8 cellular contexts compared by ENCODE assay signal in genomic region chr5:91383027-91383955, GRCh38. TPM values are rescaled to one million over a fixed set of nuclear protein-coding genes. Genes with fewer than 3 reads are reported as not detected.
DNase-seq lines count a peak whose midpoint lies in the region; ATAC-seq and TF ChIP-seq lines count a peak whose summit lies in the region.

TSS of gene ARRDC3 (minus strand) at chr5:91383317. CDS start at chr5:91383092, 225 bp downstream.

- H3K36me3 ChIP-seq in mucosa of stomach (ENCODE audit: control insufficient read depth, insufficient read depth, low read length) = no peaks in the 10 kb centered on the region

- ATAC-seq in GM21619 (IDR thresholded peaks at IDR 0.05; ENCODE audit: unreplicated experiment) = peak; percentile 54

- peak within 1 kb of the TSS; percentile 99 for H3K27ac Mint-ChIP-seq in activated T-cell treated with anti-CD3 and anti-CD28 coated beads, Interleukin-2, amount 50 U/mL, for 24 hours

- DNase-seq in DMS153 treated with DMSO at 0.1 percent for 48 hours (lab: John Stamatoyannopoulos, UW; ENCODE audit: unreplicated experiment) = peak; percentile 68
- peak; percentile 97 for DNase-seq in activated T-cell treated with anti-CD3 and anti-CD28 coated beads, Interleukin-2, amount 50 U/mL, for 24 hours
- peak; percentile 97 to 99 for DNase-seq in erythroblast (lab: John Stamatoyannopoulos, UW)
- DNase-seq in stimulated activated CD8-positive, alpha-beta memory T cell treated with anti-CD3 and anti-CD28 coated beads, Interleukin-4, amount 100 ng/mL, for 48 hours = peak; percentile 98

- H3K9me3 Mint-ChIP-seq in activated T-cell treated with anti-CD3 and anti-CD28 coated beads, Interleukin-2, amount 50 U/mL, for 24 hours = no peaks in the 10 kb centered on the region

- no peaks in the 10 kb centered on the region for H3K27me3 Mint-ChIP-seq in activated T-cell treated with anti-CD3 and anti-CD28 coated beads, Interleukin-2, amount 50 U/mL, for 24 hours

- peak within 1 kb of the TSS; percentile 94 for H3K4me3 ChIP-seq in mucosa of stomach (ENCODE audit: low read length)

- H3K4me1 Mint-ChIP-seq in activated T-cell treated with anti-CD3 and anti-CD28 coated beads, Interleukin-2, amount 50 U/mL, for 24 hours (ENCODE audit: low read depth) = peaks cover 23% of the 10 kb centered on the region

- H3K36me3 Mint-ChIP-seq in activated T-cell treated with anti-CD3 and anti-CD28 coated beads, Interleukin-2, amount 50 U/mL, for 24 hours (ENCODE audit: low read depth) = peaks cover 34% of the 10 kb centered on the region

- peak; percentile 100 for TF ChIP-seq POLR2A in erythroblast (IDR thresholded peaks at IDR 0.05; ENCODE audit: low read length)

- 0 out of 2 replicates have a peak, but pooled peaks have one; percentile 18 for TF ChIP-seq RAD21 in Ishikawa (IDR thresholded peaks at IDR 0.05; ENCODE audit: low read depth)

- TF ChIP-seq EP300 in Ishikawa (IDR thresholded peaks at IDR 0.05; ENCODE audit: borderline replicate concordance) = peak; percentile 49; the same call in 1 of the 2 replicates

- no peaks in the 10 kb centered on the region for H3K27me3 ChIP-seq in mucosa of stomach (ENCODE audit: control insufficient read depth, insufficient read depth, low read length)

- H3K9me3 ChIP-seq in mucosa of stomach (ENCODE audit: control insufficient read depth, low read length) = no peaks in the 10 kb centered on the region

- H3K4me1 ChIP-seq in mucosa of stomach (ENCODE audit: control insufficient read depth, insufficient read depth, low read length) = peaks cover under 1% of the 10 kb centered on the region

- peak within 1 kb of the TSS; percentile 93 for H3K4me3 Mint-ChIP-seq in activated T-cell treated with anti-CD3 and anti-CD28 coated beads, Interleukin-2, amount 50 U/mL, for 24 hours

- peak within 1 kb of the TSS; percentile 100 for H3K9ac ChIP-seq in mucosa of stomach (ENCODE audit: low read length)

TF ChIP-seq in Ishikawa, 13 proteins besides CTCF, POLR2A, EP300 and RAD21:
- no peak for TF ChIP-seq YY1 (IDR thresholded peaks at IDR 0.05; ENCODE audit: low read depth)
- peak; percentile 3; the same call in 1 of the 2 replicates for TF ChIP-seq TEAD4 (IDR thresholded peaks at IDR 0.05)
- no peak for TF ChIP-seq USF1 (IDR thresholded peaks at IDR 0.05)
- TF ChIP-seq CEBPB (IDR thresholded peaks at IDR 0.05) = peak; percentile 26; the same call in 1 of the 2 replicates
- no peak; the same call in 1 of the 2 replicates for TF ChIP-seq REST (IDR thresholded peaks at IDR 0.05; ENCODE audit: low read depth)
- TF ChIP-seq MAX (IDR thresholded peaks at IDR 0.05) = peak; percentile 59
- no peak for TF ChIP-seq ZBTB7A (IDR thresholded peaks at IDR 0.05; ENCODE audit: low read depth)
- TF ChIP-seq TAF1 (IDR thresholded peaks at IDR 0.05; ENCODE audit: low read depth) = peak; percentile 89
- no peak; the same call in 1 of the 2 replicates for TF ChIP-seq FOXM1 (IDR thresholded peaks at IDR 0.05; ENCODE audit: borderline replicate concordance, low read depth)
- TF ChIP-seq NFIC (IDR thresholded peaks at IDR 0.05) = no peak; the same call in none of the 2 replicates
- TF ChIP-seq TCF12 (IDR thresholded peaks at IDR 0.05; ENCODE audit: low read depth) = peak; percentile 54
TF ChIP-seq in Ishikawa: peak in this region for 5.

TF ChIP-seq in PFSK-1, 5 proteins besides CTCF, POLR2A, EP300 and RAD21:
- TF ChIP-seq POLR2AphosphoS5 (IDR thresholded peaks at IDR 0.05; ENCODE audit: low read depth, low read length) (peak; percentile 91), FOXP2 (optimal IDR thresholded peaks at IDR 0.05; ENCODE audit: borderline replicate concordance, extremely low read depth, extremely low read length, insufficient read depth) (peak; percentile 61), TAF1 (IDR thresholded peaks at IDR 0.05; ENCODE audit: borderline replicate concordance, insufficient read depth, low read length) (peak; percentile 98), SIN3A (IDR thresholded peaks at IDR 0.05; ENCODE audit: borderline replicate concordance, insufficient read depth, low read length) (0 out of 2 replicates have a peak, but pooled peaks have one; percentile 55), REST (IDR thresholded peaks at IDR 0.05; ENCODE audit: insufficient read depth in 1 of 2, low read depth in 2 of 2, low read length in 2 of 2) (0 out of 4 replicates have a peak, but pooled peaks of 1 of the 2 experiments have one; percentile 38)

RNA-seq across cellular contexts. Expression of gene ARRDC3, which starts in this region (rescaled TPM):
- polyA plus RNA-seq in PFSK-1 (2012; ENCODE audit: insufficient read length, low read depth) = 8.9 TPM

Comparison
In these comparisons a context has a peak if more than half of its experiments do, and no peak if none do; other contexts are left out.
1. Peak in every context shown above with its lines: DNase-seq, ATAC-seq and H3K4me3 ChIP-seq.